In genomic region chr6:125110056-125110455, GRCh38 we compare ENCODE assay signal across 30 cellular contexts.
"Had no signal": no experiment of that assay in that cellular context is flagged by ENCODE, and none has a peak within 500 bp of the region (broad histone marks: within the 10 kb centered on the region; RNA-seq: fewer than 3 reads in every experiment).

No MANE protein-coding gene starts in this region.

- DNase-seq: activated effector memory CD4-positive, alpha-beta T cell treated with anti-CD3 and anti-CD28 coated beads, Interleukin-2, amount 50 U/mL, for 16 hours; activated effector memory CD4-positive, alpha-beta T cell treated with Interleukin-2 at 50 U/mL for 16 hours; activated gamma-delta T cell; activated gamma-delta T cell treated with Interleukin-2 at 50 U/mL for 16 hours; activated naive CD4-positive, alpha-beta T cell; activated naive CD4-positive, alpha-beta T cell treated with anti-CD3 and anti-CD28 coated beads for 36 hours; activated naive CD4-positive, alpha-beta T cell treated with anti-CD3 and anti-CD28 coated beads, Interleukin-2, amount 10 ng/mL, durations not matched to agents 7 days and 5 days; activated naive CD4-positive, alpha-beta T cell treated with anti-CD3 and anti-CD28 coated beads, Interleukin-2, amount 50 U/mL, for 16 hours; activated naive CD4-positive, alpha-beta T cell treated with Interleukin-2 at 50 U/mL for 16 hours; activated naive CD8-positive, alpha-beta T cell treated with anti-CD3 and anti-CD28 coated beads for 36 hours; activated naive CD8-positive, alpha-beta T cell treated with anti-CD3 and anti-CD28 coated beads, Interleukin-2, amount 10 ng/mL, durations not matched to agents 7 days and 5 days; activated naive CD8-positive, alpha-beta T cell treated with anti-CD3 and anti-CD28 coated beads, Interleukin-2, amount 50 U/mL, for 24 hours; activated T-cell treated with anti-CD3 and anti-CD28 coated beads, Interleukin-2, amount 50 U/mL, for 1 hour; activated T-cell treated with anti-CD3 and anti-CD28 coated beads, Interleukin-2, amount 50 U/mL, for 24 hours; activated T-cell treated with anti-CD3 and anti-CD28 coated beads, Interleukin-2, amount 50 U/mL, for 4 hours; activated T-cell treated with anti-CD3 and anti-CD28 coated beads, Interleukin-2, amount 50 U/mL, for 48 hours; activated T-cell treated with anti-CD3 and anti-CD28 coated beads, Interleukin-2, amount 50 U/mL, for 72 hours; adrenal gland; amniotic stem cell; amygdala; anterior cingulate cortex; aorta; body of pancreas; brain microvascular endothelial cell; caudate nucleus; central memory CD4-positive, alpha-beta T cell; cerebellar nuclear complex had no signal

- H3K4me3 ChIP-seq: adrenal gland, ascending aorta, body of pancreas, breast epithelium, cardiac muscle cell had no signal

- H3K36me3 ChIP-seq: adrenal gland, ascending aorta, brain microvascular endothelial cell, breast epithelium, cardiac muscle cell had no signal

- H3K27ac ChIP-seq: adrenal gland, ascending aorta, body of pancreas, brain microvascular endothelial cell, breast epithelium, cardiac muscle cell had no signal

- H3K4me1 ChIP-seq: adrenal gland, body of pancreas, breast epithelium had no signal
